8 cellular contexts compared by ENCODE assay signal in genomic region chr19:19865750-19866598, GRCh38. TPM values are rescaled to one million over a fixed set of nuclear protein-coding genes. Genes with fewer than 3 reads are reported as not detected.
A peak's percentile ranks its signal among the peaks of the same experiment; 100 is the strongest.
DNase-seq lines count a peak whose midpoint lies in the region; ATAC-seq and TF ChIP-seq lines count a peak whose summit lies in the region.

TSS of gene ZNF253 (plus strand) at chr19:19865882. CDS start at chr19:19865997, 115 bp downstream.

- H3K27ac ChIP-seq in BLaER1 (peak within 1 kb of the TSS; percentile 96), dorsolateral prefrontal cortex (peak within 1 kb of the TSS; percentile 75 to 99 (median 95)), liver (ENCODE audit: low read depth in 1 of 2, low read length in 2 of 2) (peak within 1 kb of the TSS; percentile 82 to 92)

- peak; percentile 94 for DNase-seq in NCI-H748 treated with DMSO at 0.1 percent for 48 hours (lab: John Stamatoyannopoulos, UW)
- peak; percentile 97 to 98 for DNase-seq in activated CD4-positive, alpha-beta T cell treated with anti-CD3 and anti-CD28 coated beads, Interleukin-2, amount 50 U/mL, for 48 hours
- DNase-seq in dorsolateral prefrontal cortex, result peak; percentile 96 to 99 (median 98)
- DNase-seq in stimulated activated CD4-positive, alpha-beta T cell treated with anti-CD3 and anti-CD28 coated beads, Interleukin-4, amount 100 ng/mL, for 1 hour, result peak; percentile 95

- peak in 6 of 56 donors; percentile 8 to 22 (median 14) for TF ChIP-seq CTCF in dorsolateral prefrontal cortex (IDR thresholded peaks at IDR 0.05 in 54 of 56, conservative IDR thresholded peaks at IDR 0.05 in 2 of 56; ENCODE audit: low read depth in 1 of 56, partially characterized antibody in 56 of 56)
- no peak for TF ChIP-seq CTCF in liver (IDR thresholded peaks at IDR 0.05; ENCODE audit: low read depth, low read length, missing input control)

- H3K4me1 ChIP-seq in BLaER1, result peaks cover 6% of the 10 kb centered on the region; the same call in 1 of the 2 replicates
- peaks cover 0 to 13% (median 6%) of the 10 kb centered on the region in 4 donors for H3K4me1 ChIP-seq in liver (ENCODE audit: control insufficient read depth in 4 of 4, insufficient read depth in 4 of 4, low read length in 3 of 4)

- H3K4me3 ChIP-seq in BLaER1 (peak within 1 kb of the TSS; percentile 80), dorsolateral prefrontal cortex (peak within 1 kb of the TSS; percentile 56 to 97 (median 85)), liver (ENCODE audit: low read depth in 1 of 3, low read length in 3 of 3) (peak within 1 kb of the TSS; percentile 79 to 92 (median 91))

- ATAC-seq in GM19324 (IDR thresholded peaks at IDR 0.05; ENCODE audit: low FRiP score, unreplicated experiment) (peak; percentile 98), HG03520 (IDR thresholded peaks at IDR 0.05; ENCODE audit: unreplicated experiment) (peak; percentile 98)

- no peaks in the 10 kb centered on the region for H4K20me1 ChIP-seq in BLaER1

- H3K4me2 ChIP-seq in BLaER1, result peak within 1 kb of the TSS; percentile 62

- intact Hi-C loops in dorsolateral prefrontal cortex (cut with DNase I), result loop anchor here (2.0 to 5.0 kb wide), 4 partner anchors 35 to 199 kb away; partner anchors contain the start of genes ZNF101 (in 1 of the 2), ZNF506 (in 1 of the 2) and ZNF93 (in 1 of the 2)

- H3K9me3 ChIP-seq in BLaER1, result peaks cover 85% of the 10 kb centered on the region
- peaks cover 3 to 19% (median 5%) of the 10 kb centered on the region in 4 donors for H3K9me3 ChIP-seq in liver (ENCODE audit: control insufficient read depth in 4 of 4, low read length in 3 of 4)

- H3K27me3 ChIP-seq in BLaER1 (no peaks in the 10 kb centered on the region), dorsolateral prefrontal cortex (no peaks in the 10 kb centered on the region), liver (ENCODE audit: control insufficient read depth in 4 of 4, insufficient read depth in 4 of 4, low read length in 3 of 4) (no peaks in the 10 kb centered on the region)

- H3K9ac ChIP-seq in BLaER1, result peak within 1 kb of the TSS; percentile 97
- H3K9ac ChIP-seq in liver (ENCODE audit: low read depth in 1 of 2, low read length in 2 of 2), result peak within 1 kb of the TSS; percentile 74 to 84

- WGBS in liver, result under 1% methylated on average over 43 of the region's 43 CpGs

- H3K36me3 ChIP-seq in BLaER1, result peaks cover 37% of the 10 kb centered on the region
- H3K36me3 ChIP-seq in liver (ENCODE audit: control insufficient read depth in 4 of 4, insufficient read depth in 3 of 4, low read depth in 1 of 4, low read length in 3 of 4), result peaks cover 0 to under 1% (median 0%) of the 10 kb centered on the region in 4 donors

- no peak for TF ChIP-seq RAD21 in liver (IDR thresholded peaks at IDR 0.05)

TF ChIP-seq in liver, 16 proteins besides CTCF, POLR2A, EP300 and RAD21:
- peak; percentile 97 for TF ChIP-seq TAF1 (conservative IDR thresholded peaks at IDR 0.05)
- no peak for TF ChIP-seq FOXA2 (IDR thresholded peaks at IDR 0.05)
- TF ChIP-seq HNF4A (conservative IDR thresholded peaks at IDR 0.05), result peak in 1 of 2 donors; percentile 27
- peak in 1 of 2 donors; percentile 14 for TF ChIP-seq RXRA (IDR thresholded peaks at IDR 0.05)
- TF ChIP-seq EGR1 (IDR thresholded peaks at IDR 0.05; ENCODE audit: low read depth in 2 of 2), result no peak
- no peak for TF ChIP-seq NR2F2 (IDR thresholded peaks at IDR 0.05)
- peak; percentile 97 for TF ChIP-seq YY1 (IDR thresholded peaks at IDR 0.05)
- no peak for TF ChIP-seq FOXA1 (IDR thresholded peaks at IDR 0.05)
- no peak for TF ChIP-seq JUND (IDR thresholded peaks at IDR 0.05)
- TF ChIP-seq HNF4G (IDR thresholded peaks at IDR 0.05), result no peak
- TF ChIP-seq ZBTB33 (IDR thresholded peaks at IDR 0.05), result no peak
- TF ChIP-seq REST (IDR thresholded peaks at IDR 0.05), result peak; percentile 93
- peak in 1 of 2 donors; percentile 35 for TF ChIP-seq GABPA (IDR thresholded peaks at IDR 0.05 in 1 of 2, conservative IDR thresholded peaks at IDR 0.05 in 1 of 2)
- no peak for TF ChIP-seq ATF3 (IDR thresholded peaks at IDR 0.05)
- TF ChIP-seq SP1 (IDR thresholded peaks at IDR 0.05), result peak; percentile 85
- TF ChIP-seq MAX (IDR thresholded peaks at IDR 0.05), result peak; percentile 73

RNA-seq across cellular contexts. Expression of gene ZNF253, which starts in this region (rescaled TPM):
- 10 to 100 TPM; 14.3 to 34.6 (median 21.3) TPM for total RNA-seq in dorsolateral prefrontal cortex
- 1 to 10 TPM; 3.3 to 3.7 TPM for total RNA-seq in liver
- polyA plus RNA-seq in liver, result 1 to 10 TPM; 1.7 to 2.4 TPM

Comparison
In these comparisons a context has a peak if more than half of its experiments do, and no peak if none do; other contexts are left out.
1. Peak in every context shown above with its lines: DNase-seq, ATAC-seq, H3K4me3 ChIP-seq and H3K27ac ChIP-seq.